ENCODE assay signal across 17 cellular contexts in the genomic region with DNA sequence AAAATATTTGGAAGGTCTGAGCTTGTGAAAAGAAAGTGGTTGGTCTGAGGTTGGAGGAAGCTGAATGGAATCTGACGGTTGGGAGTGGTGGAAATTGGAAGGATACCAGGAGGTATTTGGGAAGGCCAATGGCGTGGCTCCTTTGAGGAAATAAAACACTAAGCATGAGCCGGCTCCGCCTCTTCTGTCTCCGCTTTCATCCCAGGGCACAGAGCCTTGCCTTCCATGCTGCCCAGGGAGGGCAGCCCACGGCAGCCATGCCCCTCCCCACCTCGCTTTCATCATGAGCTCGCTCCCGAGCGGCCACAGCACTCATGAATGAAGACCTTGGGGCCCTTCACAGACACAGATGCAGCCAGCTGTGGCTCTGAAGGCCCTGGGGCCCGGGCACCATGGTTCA. TPM values are rescaled to one million over a fixed set of nuclear protein-coding genes. Genes with fewer than 3 reads are reported as not detected.
A peak's percentile ranks its signal among the peaks of the same experiment; 100 is the strongest.
DNase-seq lines count a peak whose midpoint lies in the region; ATAC-seq and TF ChIP-seq lines count a peak whose summit lies in the region.
"Had no signal": no experiment of that assay in that cellular context is flagged by ENCODE, and none has a peak within 500 bp of the region (broad histone marks: within the 10 kb centered on the region; RNA-seq: fewer than 3 reads in every experiment).

No MANE protein-coding gene starts in this region.

- H3K27me3 Mint-ChIP-seq in nephron progenitor cell (ENCODE audit: low read depth, poor library complexity): peaks cover 3% of the 10 kb centered on the region
- no peaks in the 10 kb centered on the region for H3K27me3 Mint-ChIP-seq in activated T-helper 2 cell treated with anti-CD3 and anti-CD28 coated beads, Interferon-gamma antibody, Interleukin-2, Interleukin-4, amounts not matched to agents 10 μg/mL and 5 μg/mL and 100 μg/mL, durations not matched to agents 14 hours and 24 hours and 36 hours (ENCODE audit: low read depth)
- H3K27me3 Mint-ChIP-seq: activated CD4-positive, alpha-beta T cell treated with anti-CD3 and anti-CD28 coated beads, Interleukin-2, amount 10 ng/mL, durations not matched to agents 7 days and 5 days; activated naive CD8-positive, alpha-beta T cell treated with anti-CD3 and anti-CD28 coated beads, Interleukin-2, amount 50 U/mL, for 24 hours had no signal

- no peak overlapping the region for H3K4me3 ChIP-seq in HEK293 (ENCODE audit: low read depth, low read length)
- H3K4me3 ChIP-seq: heart right ventricle, pancreas had no signal

- TF ChIP-seq CTCF in HEK293 (tag by site-specific recombination; IDR thresholded peaks at IDR 0.05) (no peak), nephron progenitor cell (IDR thresholded peaks at IDR 0.05) (no peak), foreskin keratinocyte (conservative IDR thresholded peaks at IDR 0.05) (no peak)

- peaks cover 36 to 72% of the 10 kb centered on the region in 2 experiments for H3K36me3 ChIP-seq in HEK293 (ENCODE audit: control insufficient read depth in 2 of 2, insufficient read depth in 1 of 2, low read length in 2 of 2)

- POLR2A ChIA-PET in HEK293 (lab: Yijun Ruan, JAX): no interaction called here

- H3K4me1 Mint-ChIP-seq in nephron progenitor cell: peaks cover 33% of the 10 kb centered on the region
- no peaks in the 10 kb centered on the region for H3K4me1 Mint-ChIP-seq in activated T-helper 2 cell treated with anti-CD3 and anti-CD28 coated beads, Interferon-gamma antibody, Interleukin-2, Interleukin-4, amounts not matched to agents 10 μg/mL and 5 μg/mL and 100 μg/mL, durations not matched to agents 14 hours and 24 hours and 36 hours (ENCODE audit: low read depth)
- H3K4me1 Mint-ChIP-seq: activated CD4-positive, alpha-beta T cell treated with anti-CD3 and anti-CD28 coated beads, Interleukin-2, amount 10 ng/mL, durations not matched to agents 7 days and 5 days; activated naive CD8-positive, alpha-beta T cell treated with anti-CD3 and anti-CD28 coated beads, Interleukin-2, amount 50 U/mL, for 24 hours had no signal

- ATAC-seq in foreskin keratinocyte: no peak
- ATAC-seq: activated naive CD8-positive, alpha-beta T cell treated with anti-CD3 and anti-CD28 coated beads, Interleukin-2, amount 50 U/mL, for 24 hours; activated T-cell treated with anti-CD3 and anti-CD28 coated beads, Interleukin-2, amount 50 U/mL, for 4 hours; heart right ventricle; pancreas; stimulated activated naive CD8-positive, alpha-beta T cell treated with anti-CD3 and anti-CD28 coated beads, Interleukin-15, Interleukin-2, amounts not matched to agents 100 U/mL and 50 U/mL, for 24 hours had no signal

- H3K27me3 ChIP-seq in foreskin keratinocyte: no peaks in the 10 kb centered on the region
- H3K27me3 ChIP-seq: heart right ventricle, pancreas had no signal

- no peak overlapping the region for H3K4me3 Mint-ChIP-seq in nephron progenitor cell
- H3K4me3 Mint-ChIP-seq in activated T-helper 2 cell treated with anti-CD3 and anti-CD28 coated beads, Interferon-gamma antibody, Interleukin-2, Interleukin-4, amounts not matched to agents 10 μg/mL and 5 μg/mL and 100 μg/mL, durations not matched to agents 14 hours and 24 hours and 36 hours (ENCODE audit: low read depth): no peak overlapping the region
- H3K4me3 Mint-ChIP-seq: activated CD4-positive, alpha-beta T cell treated with anti-CD3 and anti-CD28 coated beads, Interleukin-2, amount 10 ng/mL, durations not matched to agents 7 days and 5 days; activated naive CD8-positive, alpha-beta T cell treated with anti-CD3 and anti-CD28 coated beads, Interleukin-2, amount 50 U/mL, for 24 hours; activated T-cell treated with anti-CD3 and anti-CD28 coated beads, Interleukin-2, amount 50 U/mL, for 4 hours had no signal

- peak overlapping the region; percentile 94 for H3K27ac Mint-ChIP-seq in nephron progenitor cell
- H3K27ac Mint-ChIP-seq in activated T-helper 2 cell treated with anti-CD3 and anti-CD28 coated beads, Interferon-gamma antibody, Interleukin-2, Interleukin-4, amounts not matched to agents 10 μg/mL and 5 μg/mL and 100 μg/mL, durations not matched to agents 14 hours and 24 hours and 36 hours: no peak overlapping the region
- H3K27ac Mint-ChIP-seq: activated CD4-positive, alpha-beta T cell treated with anti-CD3 and anti-CD28 coated beads, Interleukin-2, amount 10 ng/mL, durations not matched to agents 7 days and 5 days; activated naive CD8-positive, alpha-beta T cell treated with anti-CD3 and anti-CD28 coated beads, Interleukin-2, amount 50 U/mL, for 24 hours had no signal

- peaks cover 70% of the 10 kb centered on the region for H3K36me3 Mint-ChIP-seq in nephron progenitor cell (ENCODE audit: low read depth)
- H3K36me3 Mint-ChIP-seq in activated T-helper 2 cell treated with anti-CD3 and anti-CD28 coated beads, Interferon-gamma antibody, Interleukin-2, Interleukin-4, amounts not matched to agents 10 μg/mL and 5 μg/mL and 100 μg/mL, durations not matched to agents 14 hours and 24 hours and 36 hours (ENCODE audit: low read depth): peaks cover 52% of the 10 kb centered on the region

- H3K4me1 ChIP-seq in HEK293 (ENCODE audit: control insufficient read depth, insufficient read depth, low read length) (no peaks in the 10 kb centered on the region; the same call in 1 of the 2 replicates), foreskin keratinocyte (no peaks in the 10 kb centered on the region)

- H3K9me3 Mint-ChIP-seq in nephron progenitor cell: no peaks in the 10 kb centered on the region
- H3K9me3 Mint-ChIP-seq in activated T-helper 2 cell treated with anti-CD3 and anti-CD28 coated beads, Interferon-gamma antibody, Interleukin-2, Interleukin-4, amounts not matched to agents 10 μg/mL and 5 μg/mL and 100 μg/mL, durations not matched to agents 14 hours and 24 hours and 36 hours: no peaks in the 10 kb centered on the region
- H3K9me3 Mint-ChIP-seq: activated CD4-positive, alpha-beta T cell treated with anti-CD3 and anti-CD28 coated beads, Interleukin-2, amount 10 ng/mL, durations not matched to agents 7 days and 5 days; activated naive CD8-positive, alpha-beta T cell treated with anti-CD3 and anti-CD28 coated beads, Interleukin-2, amount 50 U/mL, for 24 hours; activated T-cell treated with anti-CD3 and anti-CD28 coated beads, Interleukin-2, amount 50 U/mL, for 4 hours had no signal

- intact Hi-C loops in activated T-helper 2 cell treated with anti-CD3 and anti-CD28 coated beads, Interferon-gamma antibody, Interleukin-2, Interleukin-4, amounts not matched to agents 10 μg/mL and 5 μg/mL and 100 μg/mL, durations not matched to agents 14 hours and 24 hours and 36 hours (cut with micrococcal nuclease): no loop called here

- CTCF ChIA-PET in HEK293 (lab: Yijun Ruan, JAX): interaction anchor here (0.7 to 1.2 kb wide), 2 partner anchors 16 to 89 kb away, joined by 3 to 4 read pairs; no protein-coding TSS in a partner anchor

- no peaks in the 10 kb centered on the region for H3K9me3 ChIP-seq in HEK293 (ENCODE audit: control insufficient read depth, insufficient read depth, low read depth, low read length)
- H3K9me3 ChIP-seq: heart right ventricle, pancreas had no signal

- no peak overlapping the region for H3K27ac ChIP-seq in HEK293 (ENCODE audit: extremely low read depth, low read depth, low read length)
- no peak overlapping the region for H3K27ac ChIP-seq in foreskin keratinocyte
- H3K27ac ChIP-seq: heart right ventricle, pancreas had no signal

- DNase-seq in AG08395 (ENCODE audit: low spot score) (peak; percentile 87), dedifferentiated amniotic fluid mesenchymal stem cell (ENCODE audit: extremely low spot score) (peak; percentile 56), nephron progenitor cell (peak; percentile 42), foreskin keratinocyte (no peak), NCI-H510A (lab: John Stamatoyannopoulos, UW) (no peak)
- no peak for DNase-seq in activated T-helper 2 cell treated with anti-CD3 and anti-CD28 coated beads, Interferon-gamma antibody, Interleukin-2, Interleukin-4, amounts not matched to agents 10 μg/mL and 5 μg/mL and 100 μg/mL, durations not matched to agents 14 hours and 24 hours and 36 hours (ENCODE audit: low spot score)
- DNase-seq in stimulated activated CD4-positive, alpha-beta T cell treated with anti-CD3 and anti-CD28 coated beads, Interleukin-15, amount 100 ng/mL, for 24 hours: no peak
- DNase-seq: activated CD4-positive, alpha-beta T cell treated with anti-CD3 and anti-CD28 coated beads, Interleukin-2, amount 10 ng/mL, durations not matched to agents 7 days and 5 days; activated naive CD8-positive, alpha-beta T cell treated with anti-CD3 and anti-CD28 coated beads, Interleukin-2, amount 50 U/mL, for 24 hours; activated T-cell treated with anti-CD3 and anti-CD28 coated beads, Interleukin-2, amount 50 U/mL, for 4 hours; cerebellar nuclear complex; heart right ventricle; kidney glomerular epithelial cell; pancreas; small intestine; stimulated activated naive CD8-positive, alpha-beta T cell treated with anti-CD3 and anti-CD28 coated beads, Interleukin-15, Interleukin-2, amounts not matched to agents 100 U/mL and 50 U/mL, for 24 hours had no signal

TF ChIP-seq in HEK293, 187 proteins besides CTCF, POLR2A, EP300 and RAD21:
- 0 out of 2 replicates have a peak, but pooled peaks have one; percentile 6 for TF ChIP-seq SP2 (tag by site-specific recombination; IDR thresholded peaks at IDR 0.05)
- no peak for TF ChIP-seq ZNF354C (tag by site-specific recombination; IDR thresholded peaks at IDR 0.05; ENCODE audit: borderline replicate concordance, low read depth)
- TF ChIP-seq, protein P1, sequence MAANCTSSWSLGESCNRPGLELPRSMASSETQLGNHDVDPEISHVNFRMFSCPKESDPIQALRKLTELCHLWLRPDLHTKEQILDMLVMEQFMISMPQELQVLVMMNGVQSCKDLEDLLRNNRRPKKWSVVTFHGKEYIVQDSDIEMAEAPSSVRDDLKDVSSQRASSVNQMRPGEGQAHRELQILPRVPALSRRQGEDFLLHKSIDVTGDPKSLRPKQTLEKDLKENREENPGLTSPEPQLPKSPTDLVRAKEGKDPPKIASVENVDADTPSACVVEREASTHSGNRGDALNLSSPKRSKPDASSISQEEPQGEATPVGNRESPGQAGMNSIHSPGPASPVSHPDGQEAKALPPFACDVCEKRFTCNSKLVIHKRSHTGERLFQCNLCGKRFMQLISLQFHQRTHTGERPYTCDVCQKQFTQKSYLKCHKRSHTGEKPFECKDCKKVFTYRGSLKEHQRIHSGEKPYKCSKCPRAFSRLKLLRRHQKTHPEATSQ (tag by site-specific recombination; IDR thresholded peaks at IDR 0.05): no peak

RNA-seq across cellular contexts. Expression of gene HSP90AA1, which starts 36.2 kb away (rescaled TPM):
- 995 and 1,017 TPM in 2 replicates for total RNA-seq in activated T-helper 2 cell treated with anti-CD3 and anti-CD28 coated beads, Interferon-gamma antibody, Interleukin-2, Interleukin-4, amounts not matched to agents 10 μg/mL and 5 μg/mL and 100 μg/mL, durations not matched to agents 14 hours and 24 hours and 36 hours
- total RNA-seq in foreskin keratinocyte: 675 and 933 TPM in 2 replicates
- 477 and 673 TPM in 2 replicates for polyA plus RNA-seq in foreskin keratinocyte

Comparison
In these comparisons a context has a peak if more than half of its experiments do, and no peak if none do; other contexts are left out.
1. DNase-seq: peak in AG08395 (single experiment), dedifferentiated amniotic fluid mesenchymal stem cell (single experiment) and nephron progenitor cell (single experiment); none in activated T-helper 2 cell treated with anti-CD3 and anti-CD28 coated beads, Interferon-gamma antibody, Interleukin-2, Interleukin-4, amounts not matched to agents 10 μg/mL and 5 μg/mL and 100 μg/mL, durations not matched to agents 14 hours and 24 hours and 36 hours (single experiment), foreskin keratinocyte (0 of 2), stimulated activated CD4-positive, alpha-beta T cell treated with anti-CD3 and anti-CD28 coated beads, Interleukin-15, amount 100 ng/mL, for 24 hours (single experiment) and NCI-H510A (single experiment).